ENCODE assay signal across 17 cellular contexts in genomic region chrX:38514014-38514854, GRCh38. TPM values are rescaled to one million over a fixed set of nuclear protein-coding genes. Genes with fewer than 3 reads are reported as not detected.
DNase-seq lines count a peak whose midpoint lies in the region; ATAC-seq and TF ChIP-seq lines count a peak whose summit lies in the region.
"Had no signal": no experiment of that assay in that cellular context is flagged by ENCODE, and none has a peak within 500 bp of the region (broad histone marks: within the 10 kb centered on the region; RNA-seq: fewer than 3 reads in every experiment).

No MANE protein-coding gene starts in this region.

- H3K9me3 ChIP-seq in BLaER1 (no peaks in the 10 kb centered on the region), DND-41 (ENCODE audit: insufficient read depth, low read length, severe bottlenecking) (no peaks in the 10 kb centered on the region), stomach (no peaks in the 10 kb centered on the region)
- H3K9me3 ChIP-seq: Peyer's patch, suprapubic skin had no signal

- H3K79me2 ChIP-seq in DND-41 (ENCODE audit: insufficient read depth, low read length), result no peaks in the 10 kb centered on the region

- intact Hi-C loops in stomach (cut with DNase I; ENCODE audit: low total_unique reads), result no loop called here

- no peak for TF ChIP-seq EP300 in stomach (IDR thresholded peaks at IDR 0.05)

- H3K36me3 ChIP-seq in BLaER1 (no peaks in the 10 kb centered on the region), DND-41 (ENCODE audit: insufficient read depth, low read length) (no peaks in the 10 kb centered on the region), stomach (no peaks in the 10 kb centered on the region)
- H3K36me3 ChIP-seq: Peyer's patch, suprapubic skin, WERI-Rb-1 had no signal

- H3K27ac ChIP-seq in BLaER1 (no peak overlapping the region), DND-41 (ENCODE audit: low read length) (no peak overlapping the region), stomach (no peak overlapping the region)
- H3K27ac ChIP-seq: Peyer's patch, suprapubic skin, WERI-Rb-1 had no signal

- ATAC-seq in DND-41 (ENCODE audit: insufficient read depth, low read depth) (peak; percentile 39; the same call in 1 of the 3 replicates), HG03175 (IDR thresholded peaks at IDR 0.05; ENCODE audit: unreplicated experiment) (no peak)
- ATAC-seq: left cardiac atrium, sciatic nerve had no signal

- H3K27me3 ChIP-seq in BLaER1 (no peaks in the 10 kb centered on the region), DND-41 (ENCODE audit: insufficient read depth, low read length, poor library complexity) (no peaks in the 10 kb centered on the region), stomach (peaks cover 0 to 5% (median 0%) of the 10 kb centered on the region in 3 donors)
- H3K27me3 ChIP-seq: Peyer's patch, suprapubic skin had no signal

- H3K4me1 ChIP-seq in BLaER1, result peaks cover 9% of the 10 kb centered on the region; the same call in 1 of the 2 replicates
- 0 out of 2 replicates have a peak, but pooled peaks cover 3% of the 10 kb centered on the region for H3K4me1 ChIP-seq in DND-41 (ENCODE audit: insufficient read depth, low read length)
- H3K4me1 ChIP-seq in stomach, result no peaks in the 10 kb centered on the region
- H3K4me1 ChIP-seq: Peyer's patch, suprapubic skin had no signal

- DNase-seq in DND-41 (no peak), NCI-H2107 (lab: John Stamatoyannopoulos, UW) (peak; percentile 1), cerebellum (ENCODE audit: low spot score) (peak; percentile 64), NCI-H2196 (lab: John Stamatoyannopoulos, UW; ENCODE audit: unreplicated experiment) (no peak), COLO668 (lab: John Stamatoyannopoulos, UW; ENCODE audit: unreplicated experiment) (no peak), stomach (no peak)
- DNase-seq: central memory CD4-positive, alpha-beta T cell; left cardiac atrium; midbrain; NCI-H748 treated with DMSO at 0.1 percent for 48 hours; Peyer's patch; SW 1271; WERI-Rb-1 had no signal

- H3K4me3 ChIP-seq in BLaER1, result no peak overlapping the region
- no peak overlapping the region for H3K4me3 ChIP-seq in DND-41 (ENCODE audit: low read depth in 1 of 2, low read length in 2 of 2)
- no peak overlapping the region for H3K4me3 ChIP-seq in stomach
- H3K4me3 ChIP-seq: Peyer's patch, suprapubic skin had no signal

- H2AFZ ChIP-seq in DND-41 (ENCODE audit: low read depth, low read length), result no peak overlapping the region; the same call in 1 of the 2 replicates

- H3K4me2 ChIP-seq in BLaER1, result peak overlapping the region; percentile 22; the same call in 1 of the 2 replicates
- no peak overlapping the region for H3K4me2 ChIP-seq in DND-41 (ENCODE audit: insufficient read depth, low read length)

- no peak for TF ChIP-seq POLR2A in stomach (IDR thresholded peaks at IDR 0.05)

- H3K9ac ChIP-seq in BLaER1, result no peak overlapping the region
- no peak overlapping the region for H3K9ac ChIP-seq in DND-41 (ENCODE audit: low read depth, low read length)

- H4K20me1 ChIP-seq in BLaER1, result no peaks in the 10 kb centered on the region
- H4K20me1 ChIP-seq in DND-41 (ENCODE audit: insufficient read depth, low read length), result no peaks in the 10 kb centered on the region

- TF ChIP-seq CTCF in DND-41 (IDR thresholded peaks at IDR 0.05; ENCODE audit: borderline replicate concordance, extremely low read depth, low read length, poor library complexity, severe bottlenecking) (no peak), stomach (IDR thresholded peaks at IDR 0.05) (no peak)

RNA-seq across cellular contexts. Expression of gene TSPAN7, which starts 47.1 kb away (rescaled TPM):
- total RNA-seq in cerebellum (102 TPM), stomach (10 to 100 TPM in 3 of 5 donors, under 1 TPM in 1, not detected in 1; 0.45 to 35.9 (median 19.5) TPM)
- polyA plus RNA-seq in stomach, result 10 to 100 TPM in 2 of 3 donors, 1 to 10 TPM in 1; 3.6 to 12.0 (median 10.7) TPM

Comparison
In these comparisons a context has a peak if more than half of its experiments do, and no peak if none do; other contexts are left out.
1. DNase-seq: peak in NCI-H2107 (single experiment) and cerebellum (single experiment); none in DND-41 (single experiment), NCI-H2196 (single experiment), COLO668 (single experiment) and stomach (single experiment).